ENCODE assay signal across 11 cellular contexts in the genomic region with DNA sequence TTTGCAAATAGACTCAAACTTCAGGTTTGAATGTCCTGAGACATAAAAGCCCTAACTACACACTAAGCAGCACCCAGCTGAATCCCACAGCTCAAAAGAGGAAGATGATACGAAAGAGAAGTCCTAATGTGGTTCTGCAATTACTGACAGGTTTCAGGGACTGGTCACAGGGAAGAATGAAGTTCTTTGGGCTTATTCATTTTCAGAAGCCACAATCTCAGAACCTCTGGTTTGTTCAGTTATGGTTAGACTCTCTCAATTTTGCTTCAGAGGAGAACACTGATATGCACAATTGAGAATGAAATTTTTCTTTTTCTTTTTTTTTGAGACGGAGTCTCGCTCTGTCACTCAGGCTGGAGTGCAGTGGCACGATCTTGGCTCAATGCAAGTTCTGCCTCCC.
DNase-seq lines count a peak whose midpoint lies in the region; ATAC-seq and TF ChIP-seq lines count a peak whose summit lies in the region.
"Had no signal": no experiment of that assay in that cellular context is flagged by ENCODE, and none has a peak within 500 bp of the region (broad histone marks: within the 10 kb centered on the region; RNA-seq: fewer than 3 reads in every experiment).

No MANE protein-coding gene starts in this region.

- DNase-seq in GM12865 (ENCODE audit: low read depth) (peak; percentile 76), Kasumi-1 (lab: John Stamatoyannopoulos, UW) (peak; percentile 73 to 77), EL (no peak), NCI-H2107 treated with DMSO at 0.1 percent for 48 hours (lab: John Stamatoyannopoulos, UW; ENCODE audit: unreplicated experiment) (no peak)
- no peak for DNase-seq in stimulated activated CD4-positive, alpha-beta T cell treated with anti-CD3 and anti-CD28 coated beads, Interleukin-12 subunit alpha, Interleukin-12 subunit beta, amount 100 ng/mL, for 4 hours
- DNase-seq in activated naive CD4-positive, alpha-beta T cell treated with anti-CD3 and anti-CD28 coated beads, Interleukin-2, amount 50 U/mL, for 16 hours = no peak
- DNase-seq: activated CD4-positive, alpha-beta T cell treated with anti-CD3 and anti-CD28 coated beads for 48 hours; BE2C; left colon had no signal

- no peak overlapping the region for H3K4me3 ChIP-seq in GM12865 (ENCODE audit: low read depth, low read length)

- ATAC-seq in GM19397 (IDR thresholded peaks at IDR 0.05; ENCODE audit: unreplicated experiment) = peak; percentile 82
- ATAC-seq in HG02885 (IDR thresholded peaks at IDR 0.05; ENCODE audit: poor library complexity, unreplicated experiment) = peak; percentile 97
- ATAC-seq: left colon had no signal

- TF ChIP-seq CTCF in GM12865 (IDR thresholded peaks at IDR 0.05; ENCODE audit: insufficient read depth, low read depth, low read length, missing control alignments) = no peak

Comparison
In these comparisons a context has a peak if more than half of its experiments do, and no peak if none do; other contexts are left out.
1. DNase-seq: peak in GM12865 (single experiment) and Kasumi-1 (2 of 2); none in stimulated activated CD4-positive, alpha-beta T cell treated with anti-CD3 and anti-CD28 coated beads, Interleukin-12 subunit alpha, Interleukin-12 subunit beta, amount 100 ng/mL, for 4 hours (single experiment), EL (single experiment), NCI-H2107 treated with DMSO at 0.1 percent for 48 hours (single experiment) and activated naive CD4-positive, alpha-beta T cell treated with anti-CD3 and anti-CD28 coated beads, Interleukin-2, amount 50 U/mL, for 16 hours (single experiment).